1 cellular context compared by ENCODE assay signal in the genomic region with DNA sequence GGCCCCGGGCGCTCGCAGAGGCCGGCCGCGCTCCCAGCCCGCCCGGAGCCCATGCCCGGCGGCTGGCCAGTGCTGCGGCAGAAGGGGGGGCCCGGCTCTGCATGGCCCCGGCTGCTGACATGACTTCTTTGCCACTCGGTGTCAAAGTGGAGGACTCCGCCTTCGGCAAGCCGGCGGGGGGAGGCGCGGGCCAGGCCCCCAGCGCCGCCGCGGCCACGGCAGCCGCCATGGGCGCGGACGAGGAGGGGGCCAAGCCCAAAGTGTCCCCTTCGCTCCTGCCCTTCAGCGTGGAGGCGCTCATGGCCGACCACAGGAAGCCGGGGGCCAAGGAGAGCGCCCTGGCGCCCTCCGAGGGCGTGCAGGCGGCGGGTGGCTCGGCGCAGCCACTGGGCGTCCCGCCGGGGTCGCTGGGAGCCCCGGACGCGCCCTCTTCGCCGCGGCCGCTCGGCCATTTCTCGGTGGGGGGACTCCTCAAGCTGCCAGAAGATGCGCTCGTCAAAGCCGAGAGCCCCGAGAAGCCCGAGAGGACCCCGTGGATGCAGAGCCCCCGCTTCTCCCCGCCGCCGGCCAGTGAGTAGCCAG.
TF ChIP-seq lines count a peak whose summit lies in the region.

No MANE protein-coding gene starts in this region.

TF ChIP-seq in HepG2, 621 proteins besides CTCF, POLR2A, EP300 and RAD21 (continued from another document and continues in another):
- TF ChIP-seq, protein P1, sequence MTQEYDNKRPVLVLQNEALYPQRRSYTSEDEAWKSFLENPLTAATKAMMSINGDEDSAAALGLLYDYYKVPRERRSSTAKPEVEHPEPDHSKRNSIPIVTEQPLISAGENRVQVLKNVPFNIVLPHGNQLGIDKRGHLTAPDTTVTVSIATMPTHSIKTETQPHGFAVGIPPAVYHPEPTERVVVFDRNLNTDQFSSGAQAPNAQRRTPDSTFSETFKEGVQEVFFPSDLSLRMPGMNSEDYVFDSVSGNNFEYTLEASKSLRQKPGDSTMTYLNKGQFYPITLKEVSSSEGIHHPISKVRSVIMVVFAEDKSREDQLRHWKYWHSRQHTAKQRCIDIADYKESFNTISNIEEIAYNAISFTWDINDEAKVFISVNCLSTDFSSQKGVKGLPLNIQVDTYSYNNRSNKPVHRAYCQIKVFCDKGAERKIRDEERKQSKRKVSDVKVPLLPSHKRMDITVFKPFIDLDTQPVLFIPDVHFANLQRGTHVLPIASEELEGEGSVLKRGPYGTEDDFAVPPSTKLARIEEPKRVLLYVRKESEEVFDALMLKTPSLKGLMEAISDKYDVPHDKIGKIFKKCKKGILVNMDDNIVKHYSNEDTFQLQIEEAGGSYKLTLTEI (CRISPR knock-in tag; conservative IDR thresholded peaks at IDR 0.05): no peak
- TF ChIP-seq, protein P2, sequence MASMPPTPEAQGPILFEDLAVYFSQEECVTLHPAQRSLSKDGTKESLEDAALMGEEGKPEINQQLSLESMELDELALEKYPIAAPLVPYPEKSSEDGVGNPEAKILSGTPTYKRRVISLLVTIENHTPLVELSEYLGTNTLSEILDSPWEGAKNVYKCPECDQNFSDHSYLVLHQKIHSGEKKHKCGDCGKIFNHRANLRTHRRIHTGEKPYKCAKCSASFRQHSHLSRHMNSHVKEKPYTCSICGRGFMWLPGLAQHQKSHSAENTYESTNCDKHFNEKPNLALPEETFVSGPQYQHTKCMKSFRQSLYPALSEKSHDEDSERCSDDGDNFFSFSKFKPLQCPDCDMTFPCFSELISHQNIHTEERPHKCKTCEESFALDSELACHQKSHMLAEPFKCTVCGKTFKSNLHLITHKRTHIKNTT (CRISPR knock-in tag; IDR thresholded peaks at IDR 0.05): no peak
- TF ChIP-seq ZNF10 (CRISPR knock-in tag; IDR thresholded peaks at IDR 0.05; ENCODE audit: borderline replicate concordance, low read depth): no peak
- TF ChIP-seq, protein P3, sequence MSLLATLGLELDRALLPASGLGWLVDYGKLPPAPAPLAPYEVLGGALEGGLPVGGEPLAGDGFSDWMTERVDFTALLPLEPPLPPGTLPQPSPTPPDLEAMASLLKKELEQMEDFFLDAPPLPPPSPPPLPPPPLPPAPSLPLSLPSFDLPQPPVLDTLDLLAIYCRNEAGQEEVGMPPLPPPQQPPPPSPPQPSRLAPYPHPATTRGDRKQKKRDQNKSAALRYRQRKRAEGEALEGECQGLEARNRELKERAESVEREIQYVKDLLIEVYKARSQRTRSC (CRISPR knock-in tag; IDR thresholded peaks at IDR 0.05; ENCODE audit: low read depth): no peak
- TF ChIP-seq STAG1 (CRISPR knock-in tag; IDR thresholded peaks at IDR 0.05): peak; percentile 17; the same call in 1 of the 2 replicates
- TF ChIP-seq ZSCAN21 (CRISPR knock-in tag; IDR thresholded peaks at IDR 0.05; ENCODE audit: borderline replicate concordance): 0 out of 2 replicates have a peak, but pooled peaks have one; percentile 10
- TF ChIP-seq, protein P4, sequence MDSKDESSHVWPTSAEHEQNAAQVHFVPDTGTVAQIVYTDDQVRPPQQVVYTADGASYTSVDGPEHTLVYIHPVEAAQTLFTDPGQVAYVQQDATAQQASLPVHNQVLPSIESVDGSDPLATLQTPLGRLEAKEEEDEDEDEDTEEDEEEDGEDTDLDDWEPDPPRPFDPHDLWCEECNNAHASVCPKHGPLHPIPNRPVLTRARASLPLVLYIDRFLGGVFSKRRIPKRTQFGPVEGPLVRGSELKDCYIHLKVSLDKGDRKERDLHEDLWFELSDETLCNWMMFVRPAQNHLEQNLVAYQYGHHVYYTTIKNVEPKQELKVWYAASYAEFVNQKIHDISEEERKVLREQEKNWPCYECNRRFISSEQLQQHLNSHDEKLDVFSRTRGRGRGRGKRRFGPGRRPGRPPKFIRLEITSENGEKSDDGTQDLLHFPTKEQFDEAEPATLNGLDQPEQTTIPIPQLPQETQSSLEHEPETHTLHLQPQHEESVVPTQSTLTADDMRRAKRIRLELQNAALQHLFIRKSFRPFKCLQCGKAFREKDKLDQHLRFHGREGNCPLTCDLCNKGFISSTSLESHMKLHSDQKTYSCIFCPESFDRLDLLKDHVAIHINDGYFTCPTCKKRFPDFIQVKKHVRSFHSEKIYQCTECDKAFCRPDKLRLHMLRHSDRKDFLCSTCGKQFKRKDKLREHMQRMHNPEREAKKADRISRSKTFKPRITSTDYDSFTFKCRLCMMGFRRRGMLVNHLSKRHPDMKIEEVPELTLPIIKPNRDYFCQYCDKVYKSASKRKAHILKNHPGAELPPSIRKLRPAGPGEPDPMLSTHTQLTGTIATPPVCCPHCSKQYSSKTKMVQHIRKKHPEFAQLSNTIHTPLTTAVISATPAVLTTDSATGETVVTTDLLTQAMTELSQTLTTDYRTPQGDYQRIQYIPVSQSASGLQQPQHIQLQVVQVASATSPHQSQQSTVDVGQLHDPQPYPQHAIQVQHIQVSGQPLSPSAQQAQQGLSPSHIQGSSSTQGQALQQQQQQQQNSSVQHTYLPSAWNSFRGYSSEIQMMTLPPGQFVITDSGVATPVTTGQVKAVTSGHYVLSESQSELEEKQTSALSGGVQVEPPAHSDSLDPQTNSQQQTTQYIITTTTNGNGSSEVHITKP (CRISPR knock-in tag; IDR thresholded peaks at IDR 0.05; ENCODE audit: low read depth): no peak
- TF ChIP-seq SALL2 (CRISPR knock-in tag; IDR thresholded peaks at IDR 0.05): no peak; the same call in 1 of the 2 replicates
- TF ChIP-seq ZNF841 (CRISPR knock-in tag; IDR thresholded peaks at IDR 0.05; ENCODE audit: borderline replicate concordance): no peak
- no peak for TF ChIP-seq SATB2 (CRISPR knock-in tag; IDR thresholded peaks at IDR 0.05)
- TF ChIP-seq SAP130 (CRISPR knock-in tag; IDR thresholded peaks at IDR 0.05; ENCODE audit: low read depth): peak; percentile 9; the same call in 1 of the 2 replicates
- no peak for TF ChIP-seq KDM5A (IDR thresholded peaks at IDR 0.05; ENCODE audit: borderline replicate concordance, low read length)
- no peak for TF ChIP-seq ZNF619 (CRISPR knock-in tag; IDR thresholded peaks at IDR 0.05)
- no peak for TF ChIP-seq CHD2 (IDR thresholded peaks at IDR 0.05; ENCODE audit: low read depth, low read length)
- TF ChIP-seq, protein P5, sequence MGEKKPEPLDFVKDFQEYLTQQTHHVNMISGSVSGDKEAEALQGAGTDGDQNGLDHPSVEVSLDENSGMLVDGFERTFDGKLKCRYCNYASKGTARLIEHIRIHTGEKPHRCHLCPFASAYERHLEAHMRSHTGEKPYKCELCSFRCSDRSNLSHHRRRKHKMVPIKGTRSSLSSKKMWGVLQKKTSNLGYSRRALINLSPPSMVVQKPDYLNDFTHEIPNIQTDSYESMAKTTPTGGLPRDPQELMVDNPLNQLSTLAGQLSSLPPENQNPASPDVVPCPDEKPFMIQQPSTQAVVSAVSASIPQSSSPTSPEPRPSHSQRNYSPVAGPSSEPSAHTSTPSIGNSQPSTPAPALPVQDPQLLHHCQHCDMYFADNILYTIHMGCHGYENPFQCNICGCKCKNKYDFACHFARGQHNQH (CRISPR knock-in tag; IDR thresholded peaks at IDR 0.05): no peak
- TF ChIP-seq ZKSCAN5 (CRISPR knock-in tag; IDR thresholded peaks at IDR 0.05): no peak
- TF ChIP-seq NFE2 (CRISPR knock-in tag; IDR thresholded peaks at IDR 0.05): no peak
- TF ChIP-seq RELA (CRISPR knock-in tag; IDR thresholded peaks at IDR 0.05): no peak
- TF ChIP-seq, protein P6, sequence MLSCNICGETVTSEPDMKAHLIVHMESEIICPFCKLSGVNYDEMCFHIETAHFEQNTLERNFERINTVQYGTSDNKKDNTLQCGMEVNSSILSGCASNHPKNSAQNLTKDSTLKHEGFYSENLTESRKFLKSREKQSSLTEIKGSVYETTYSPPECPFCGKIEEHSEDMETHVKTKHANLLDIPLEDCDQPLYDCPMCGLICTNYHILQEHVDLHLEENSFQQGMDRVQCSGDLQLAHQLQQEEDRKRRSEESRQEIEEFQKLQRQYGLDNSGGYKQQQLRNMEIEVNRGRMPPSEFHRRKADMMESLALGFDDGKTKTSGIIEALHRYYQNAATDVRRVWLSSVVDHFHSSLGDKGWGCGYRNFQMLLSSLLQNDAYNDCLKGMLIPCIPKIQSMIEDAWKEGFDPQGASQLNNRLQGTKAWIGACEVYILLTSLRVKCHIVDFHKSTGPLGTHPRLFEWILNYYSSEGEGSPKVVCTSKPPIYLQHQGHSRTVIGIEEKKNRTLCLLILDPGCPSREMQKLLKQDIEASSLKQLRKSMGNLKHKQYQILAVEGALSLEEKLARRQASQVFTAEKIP (CRISPR knock-in tag; IDR thresholded peaks at IDR 0.05; ENCODE audit: borderline replicate concordance): no peak
- no peak for TF ChIP-seq ZNF713 (CRISPR knock-in tag; IDR thresholded peaks at IDR 0.05)
- no peak for TF ChIP-seq KDM6A (CRISPR knock-in tag; IDR thresholded peaks at IDR 0.05; ENCODE audit: low read depth)
- no peak for TF ChIP-seq ZNF446 (CRISPR knock-in tag; IDR thresholded peaks at IDR 0.05)
- TF ChIP-seq, protein P7, sequence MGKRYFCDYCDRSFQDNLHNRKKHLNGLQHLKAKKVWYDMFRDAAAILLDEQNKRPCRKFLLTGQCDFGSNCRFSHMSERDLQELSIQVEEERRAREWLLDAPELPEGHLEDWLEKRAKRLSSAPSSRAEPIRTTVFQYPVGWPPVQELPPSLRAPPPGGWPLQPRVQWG (CRISPR knock-in tag; IDR thresholded peaks at IDR 0.05; ENCODE audit: borderline replicate concordance, low read depth): no peak
- TF ChIP-seq ZNF234 (CRISPR knock-in tag; conservative IDR thresholded peaks at IDR 0.05): no peak
- TF ChIP-seq ZNF224 (CRISPR knock-in tag; IDR thresholded peaks at IDR 0.05): no peak
- no peak for TF ChIP-seq IRF2 (CRISPR knock-in tag; IDR thresholded peaks at IDR 0.05)
- TF ChIP-seq ZNF766 (CRISPR knock-in tag; IDR thresholded peaks at IDR 0.05; ENCODE audit: borderline replicate concordance): no peak
- TF ChIP-seq ATM (IDR thresholded peaks at IDR 0.05; ENCODE audit: borderline replicate concordance): no peak
- no peak for TF ChIP-seq NAIF1 (CRISPR knock-in tag; IDR thresholded peaks at IDR 0.05; ENCODE audit: borderline replicate concordance)
- TF ChIP-seq, protein P8, sequence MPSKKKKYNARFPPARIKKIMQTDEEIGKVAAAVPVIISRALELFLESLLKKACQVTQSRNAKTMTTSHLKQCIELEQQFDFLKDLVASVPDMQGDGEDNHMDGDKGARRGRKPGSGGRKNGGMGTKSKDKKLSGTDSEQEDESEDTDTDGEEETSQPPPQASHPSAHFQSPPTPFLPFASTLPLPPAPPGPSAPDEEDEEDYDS (CRISPR knock-in tag; IDR thresholded peaks at IDR 0.05): no peak
- TF ChIP-seq ZNF501 (CRISPR knock-in tag; IDR thresholded peaks at IDR 0.05): no peak
- peak; percentile 6; the same call in 1 of the 2 replicates for TF ChIP-seq SIN3A (IDR thresholded peaks at IDR 0.05; ENCODE audit: borderline replicate concordance, low read depth, low read length)
- TF ChIP-seq RBAK (CRISPR knock-in tag; IDR thresholded peaks at IDR 0.05): no peak
- TF ChIP-seq MIER3 (CRISPR knock-in tag; IDR thresholded peaks at IDR 0.05; ENCODE audit: borderline replicate concordance): no peak
- TF ChIP-seq POGZ (CRISPR knock-in tag; IDR thresholded peaks at IDR 0.05): no peak
- TF ChIP-seq, protein P9, sequence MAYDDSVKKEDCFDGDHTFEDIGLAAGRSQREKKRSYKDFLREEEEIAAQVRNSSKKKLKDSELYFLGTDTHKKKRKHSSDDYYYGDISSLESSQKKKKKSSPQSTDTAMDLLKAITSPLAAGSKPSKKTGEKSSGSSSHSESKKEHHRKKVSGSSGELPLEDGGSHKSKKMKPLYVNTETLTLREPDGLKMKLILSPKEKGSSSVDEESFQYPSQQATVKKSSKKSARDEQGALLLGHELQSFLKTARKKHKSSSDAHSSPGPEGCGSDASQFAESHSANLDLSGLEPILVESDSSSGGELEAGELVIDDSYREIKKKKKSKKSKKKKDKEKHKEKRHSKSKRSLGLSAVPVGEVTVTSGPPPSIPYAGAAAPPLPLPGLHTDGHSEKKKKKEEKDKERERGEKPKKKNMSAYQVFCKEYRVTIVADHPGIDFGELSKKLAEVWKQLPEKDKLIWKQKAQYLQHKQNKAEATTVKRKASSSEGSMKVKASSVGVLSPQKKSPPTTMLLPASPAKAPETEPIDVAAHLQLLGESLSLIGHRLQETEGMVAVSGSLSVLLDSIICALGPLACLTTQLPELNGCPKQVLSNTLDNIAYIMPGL (CRISPR knock-in tag; IDR thresholded peaks at IDR 0.05; ENCODE audit: borderline replicate concordance in 1 of 2, low read depth in 1 of 2): peak in 1 of 2 experiments; percentile 39; a peak in 1 of 4 replicates
- no peak for TF ChIP-seq DMAP1 (CRISPR knock-in tag; IDR thresholded peaks at IDR 0.05)
- TF ChIP-seq KMT2B (CRISPR knock-in tag; IDR thresholded peaks at IDR 0.05): no peak
- no peak for TF ChIP-seq SP5 (CRISPR knock-in tag; IDR thresholded peaks at IDR 0.05; ENCODE audit: borderline replicate concordance, low read depth)
- TF ChIP-seq, protein P10, sequence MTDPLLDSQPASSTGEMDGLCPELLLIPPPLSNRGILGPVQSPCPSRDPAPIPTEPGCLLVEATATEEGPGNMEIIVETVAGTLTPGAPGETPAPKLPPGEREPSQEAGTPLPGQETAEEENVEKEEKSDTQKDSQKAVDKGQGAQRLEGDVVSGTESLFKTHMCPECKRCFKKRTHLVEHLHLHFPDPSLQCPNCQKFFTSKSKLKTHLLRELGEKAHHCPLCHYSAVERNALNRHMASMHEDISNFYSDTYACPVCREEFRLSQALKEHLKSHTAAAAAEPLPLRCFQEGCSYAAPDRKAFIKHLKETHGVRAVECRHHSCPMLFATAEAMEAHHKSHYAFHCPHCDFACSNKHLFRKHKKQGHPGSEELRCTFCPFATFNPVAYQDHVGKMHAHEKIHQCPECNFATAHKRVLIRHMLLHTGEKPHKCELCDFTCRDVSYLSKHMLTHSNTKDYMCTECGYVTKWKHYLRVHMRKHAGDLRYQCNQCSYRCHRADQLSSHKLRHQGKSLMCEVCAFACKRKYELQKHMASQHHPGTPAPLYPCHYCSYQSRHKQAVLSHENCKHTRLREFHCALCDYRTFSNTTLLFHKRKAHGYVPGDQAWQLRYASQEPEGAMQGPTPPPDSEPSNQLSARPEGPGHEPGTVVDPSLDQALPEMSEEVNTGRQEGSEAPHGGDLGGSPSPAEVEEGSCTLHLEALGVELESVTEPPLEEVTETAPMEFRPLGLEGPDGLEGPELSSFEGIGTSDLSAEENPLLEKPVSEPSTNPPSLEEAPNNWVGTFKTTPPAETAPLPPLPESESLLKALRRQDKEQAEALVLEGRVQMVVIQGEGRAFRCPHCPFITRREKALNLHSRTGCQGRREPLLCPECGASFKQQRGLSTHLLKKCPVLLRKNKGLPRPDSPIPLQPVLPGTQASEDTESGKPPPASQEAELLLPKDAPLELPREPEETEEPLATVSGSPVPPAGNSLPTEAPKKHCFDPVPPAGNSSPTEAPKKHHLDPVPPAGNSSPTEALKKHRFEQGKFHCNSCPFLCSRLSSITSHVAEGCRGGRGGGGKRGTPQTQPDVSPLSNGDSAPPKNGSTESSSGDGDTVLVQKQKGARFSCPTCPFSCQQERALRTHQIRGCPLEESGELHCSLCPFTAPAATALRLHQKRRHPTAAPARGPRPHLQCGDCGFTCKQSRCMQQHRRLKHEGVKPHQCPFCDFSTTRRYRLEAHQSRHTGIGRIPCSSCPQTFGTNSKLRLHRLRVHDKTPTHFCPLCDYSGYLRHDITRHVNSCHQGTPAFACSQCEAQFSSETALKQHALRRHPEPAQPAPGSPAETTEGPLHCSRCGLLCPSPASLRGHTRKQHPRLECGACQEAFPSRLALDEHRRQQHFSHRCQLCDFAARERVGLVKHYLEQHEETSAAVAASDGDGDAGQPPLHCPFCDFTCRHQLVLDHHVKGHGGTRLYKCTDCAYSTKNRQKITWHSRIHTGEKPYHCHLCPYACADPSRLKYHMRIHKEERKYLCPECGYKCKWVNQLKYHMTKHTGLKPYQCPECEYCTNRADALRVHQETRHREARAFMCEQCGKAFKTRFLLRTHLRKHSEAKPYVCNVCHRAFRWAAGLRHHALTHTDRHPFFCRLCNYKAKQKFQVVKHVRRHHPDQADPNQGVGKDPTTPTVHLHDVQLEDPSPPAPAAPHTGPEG (CRISPR knock-in tag; IDR thresholded peaks at IDR 0.05): no peak
- no peak for TF ChIP-seq ZNF773 (CRISPR knock-in tag; IDR thresholded peaks at IDR 0.05; ENCODE audit: borderline replicate concordance)
- TF ChIP-seq SRSF4 (IDR thresholded peaks at IDR 0.05; ENCODE audit: low read depth, low read length, poor library complexity, severe bottlenecking): no peak
- no peak for TF ChIP-seq ZNF207 (IDR thresholded peaks at IDR 0.05; ENCODE audit: borderline replicate concordance)
